ENCODE assay signal across 1 cellular context in the genomic region with DNA sequence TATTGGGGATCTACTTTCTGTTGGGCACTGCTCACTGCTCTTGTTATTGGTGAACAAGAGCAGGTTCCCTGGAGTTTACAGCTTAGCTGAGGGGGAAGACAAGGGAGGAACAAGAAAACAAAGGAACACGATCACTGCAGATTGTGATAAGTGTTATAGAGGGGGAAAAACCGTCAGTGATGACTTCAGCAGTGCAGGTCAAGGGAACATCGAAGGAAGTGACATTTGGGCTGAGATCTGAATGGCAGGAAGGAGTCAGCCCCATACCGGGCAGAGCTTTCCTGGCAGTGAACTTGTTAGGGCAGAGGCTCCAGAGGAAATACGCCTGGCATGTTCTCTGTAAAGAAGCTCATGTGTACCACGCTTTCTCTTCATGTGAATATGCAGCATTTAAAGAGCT.
TF ChIP-seq lines count a peak whose summit lies in the region.

No MANE protein-coding gene starts in this region.

TF ChIP-seq in endothelial cell of umbilical vein, 7 proteins besides CTCF, POLR2A, EP300 and RAD21:
- peak; percentile 35 for TF ChIP-seq FOS (IDR thresholded peaks at IDR 0.05; ENCODE audit: borderline replicate concordance, insufficient read depth, low read length)
- TF ChIP-seq EZH2 (IDR thresholded peaks at IDR 0.05; ENCODE audit: borderline replicate concordance, low read depth, low read length, severe bottlenecking): no peak
- peak; percentile 63 for TF ChIP-seq POLR2AphosphoS5 (IDR thresholded peaks at IDR 0.05; ENCODE audit: insufficient read depth, low read depth, low read length)
- TF ChIP-seq GATA2 (IDR thresholded peaks at IDR 0.05; ENCODE audit: insufficient read depth, insufficient read length, low read depth, low read length): peak; percentile 86
- peak; percentile 23 for TF ChIP-seq MYC (IDR thresholded peaks at IDR 0.05; ENCODE audit: low read depth, low read length)
- TF ChIP-seq JUN (IDR thresholded peaks at IDR 0.05; ENCODE audit: borderline replicate concordance, insufficient read depth, insufficient read length, low read depth): peak; percentile 80
- TF ChIP-seq, protein P1, sequence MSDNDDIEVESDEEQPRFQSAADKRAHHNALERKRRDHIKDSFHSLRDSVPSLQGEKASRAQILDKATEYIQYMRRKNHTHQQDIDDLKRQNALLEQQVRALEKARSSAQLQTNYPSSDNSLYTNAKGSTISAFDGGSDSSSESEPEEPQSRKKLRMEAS (IDR thresholded peaks at IDR 0.05; ENCODE audit: insufficient read depth, insufficient read length): peak; percentile 14
